10 cellular contexts compared by ENCODE assay signal in the genomic region with DNA sequence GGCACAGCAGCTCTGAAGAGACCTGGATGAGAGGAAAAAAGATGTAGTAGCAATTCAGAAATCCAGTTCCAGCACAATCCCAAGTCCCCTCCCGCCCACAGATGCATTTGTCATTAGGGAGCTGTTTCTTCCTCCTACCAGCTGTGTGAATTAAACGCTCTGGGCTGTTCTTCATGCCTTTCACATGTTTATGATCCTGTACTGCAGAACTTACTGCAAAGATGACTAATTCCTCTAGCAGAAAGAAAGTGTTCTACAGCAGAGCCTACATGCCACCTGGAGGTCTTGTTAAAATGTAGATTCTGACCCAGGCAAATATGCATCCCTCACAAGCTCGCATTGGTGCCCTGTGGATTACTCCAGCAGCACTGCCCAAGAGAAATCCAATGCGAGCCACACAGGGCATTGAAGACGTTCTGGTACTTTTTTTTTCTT. TPM values are rescaled to one million over a fixed set of nuclear protein-coding genes. Genes with fewer than 3 reads are reported as not detected.
DNase-seq lines count a peak whose midpoint lies in the region; ATAC-seq lines count a peak whose summit lies in the region.
"Had no signal": no experiment of that assay in that cellular context is flagged by ENCODE, and none has a peak within 500 bp of the region (broad histone marks: within the 10 kb centered on the region; RNA-seq: fewer than 3 reads in every experiment).

No MANE protein-coding gene starts in this region.

- peak overlapping the region; percentile 90 for H3K27ac Mint-ChIP-seq in activated naive CD4-positive, alpha-beta T cell treated with anti-CD3 and anti-CD28 coated beads for 36 hours
- peak overlapping the region; percentile 90 to 99 for H3K27ac Mint-ChIP-seq in activated naive CD4-positive, alpha-beta T cell treated with anti-CD3 and anti-CD28 coated beads, Interleukin-2, amount 50 U/mL, for 72 hours

- H3K36me3 Mint-ChIP-seq in activated naive CD4-positive, alpha-beta T cell treated with anti-CD3 and anti-CD28 coated beads for 36 hours (ENCODE audit: low read depth), result peaks cover 94% of the 10 kb centered on the region
- peaks cover 80 to 95% of the 10 kb centered on the region in 2 donors for H3K36me3 Mint-ChIP-seq in activated naive CD4-positive, alpha-beta T cell treated with anti-CD3 and anti-CD28 coated beads, Interleukin-2, amount 50 U/mL, for 72 hours

- H3K4me1 Mint-ChIP-seq in activated naive CD4-positive, alpha-beta T cell treated with anti-CD3 and anti-CD28 coated beads for 36 hours (ENCODE audit: low read depth), result peaks cover 79% of the 10 kb centered on the region

- no peaks in the 10 kb centered on the region for H3K9me3 Mint-ChIP-seq in activated naive CD4-positive, alpha-beta T cell treated with anti-CD3 and anti-CD28 coated beads for 36 hours
- no peaks in the 10 kb centered on the region for H3K9me3 Mint-ChIP-seq in activated naive CD4-positive, alpha-beta T cell treated with anti-CD3 and anti-CD28 coated beads, Interleukin-2, amount 50 U/mL, for 72 hours

- H3K4me3 Mint-ChIP-seq in activated naive CD4-positive, alpha-beta T cell treated with anti-CD3 and anti-CD28 coated beads for 36 hours, result peak overlapping the region; percentile 97

- no peak for DNase-seq in activated naive CD4-positive, alpha-beta T cell treated with anti-CD3 and anti-CD28 coated beads for 36 hours
- DNase-seq in activated naive CD4-positive, alpha-beta T cell treated with Interleukin-2 at 50 U/mL for 16 hours, result no peak
- DNase-seq in activated naive CD4-positive, alpha-beta T cell treated with anti-CD3 and anti-CD28 coated beads, Interleukin-2, amount 50 U/mL, for 72 hours (ENCODE audit: low spot score in 2 of 2), result no peak
- DNase-seq in iris pigment epithelial cell (ENCODE audit: low read depth), result peak; percentile 50
- DNase-seq in superior temporal gyrus (ENCODE audit: extremely low spot score), result peak; percentile 62
- DNase-seq in AML-193 (lab: John Stamatoyannopoulos, UW), result no peak
- no peak for DNase-seq in GM03348 (ENCODE audit: low spot score)
- no peak for DNase-seq in GM19238 (ENCODE audit: insufficient read length, low spot score)
- DNase-seq: activated gamma-delta T cell, HCEC 1CT had no signal

- intact Hi-C loops in activated naive CD4-positive, alpha-beta T cell treated with anti-CD3 and anti-CD28 coated beads for 36 hours (cut with micrococcal nuclease), result loop anchor here (10.0 kb wide), 2 partner anchors 477 to 783 kb away; partner anchors contain the start of gene PIK3CD

- H3K27me3 Mint-ChIP-seq in activated naive CD4-positive, alpha-beta T cell treated with anti-CD3 and anti-CD28 coated beads for 36 hours (ENCODE audit: low read depth), result no peaks in the 10 kb centered on the region

- CTCF ChIA-PET in activated naive CD4-positive, alpha-beta T cell treated with anti-CD3 and anti-CD28 coated beads for 36 hours (lab: Charles Lee), result interaction anchor here (0.6 to 2.1 kb wide), 4 partner anchors 11 to 745 kb away, joined by 3 to 7 read pairs (median 4); no protein-coding TSS in a partner anchor

- no peak for ATAC-seq in activated naive CD4-positive, alpha-beta T cell treated with anti-CD3 and anti-CD28 coated beads, Interleukin-2, amount 50 U/mL, for 72 hours

RNA-seq across cellular contexts. Expression of gene ENO1, which starts 6.5 kb away (rescaled TPM):
- total RNA-seq in activated naive CD4-positive, alpha-beta T cell treated with anti-CD3 and anti-CD28 coated beads for 36 hours, result 1,000 to 10,000 TPM; 2,952 to 3,004 TPM
- total RNA-seq in activated naive CD4-positive, alpha-beta T cell treated with anti-CD3 and anti-CD28 coated beads, Interleukin-2, amount 50 U/mL, for 72 hours, result 1,000 to 10,000 TPM; 1,473 to 3,739 TPM

RNA-seq across cellular contexts. Expression of gene RERE, which starts 54.5 kb away (rescaled TPM):
- total RNA-seq in activated naive CD4-positive, alpha-beta T cell treated with anti-CD3 and anti-CD28 coated beads for 36 hours, result 10 to 100 TPM; 46.4 to 47.6 TPM
- total RNA-seq in activated naive CD4-positive, alpha-beta T cell treated with anti-CD3 and anti-CD28 coated beads, Interleukin-2, amount 50 U/mL, for 72 hours, result 10 to 100 TPM; 51.8 to 72.1 TPM

Comparison
In these comparisons a context has a peak if more than half of its experiments do, and no peak if none do; other contexts are left out.
1. DNase-seq: peak in iris pigment epithelial cell (single experiment) and superior temporal gyrus (single experiment); none in activated naive CD4-positive, alpha-beta T cell treated with anti-CD3 and anti-CD28 coated beads for 36 hours (single experiment), activated naive CD4-positive, alpha-beta T cell treated with Interleukin-2 at 50 U/mL for 16 hours (single experiment), activated naive CD4-positive, alpha-beta T cell treated with anti-CD3 and anti-CD28 coated beads, Interleukin-2, amount 50 U/mL, for 72 hours (0 of 2), AML-193 (0 of 2), GM03348 (single experiment) and GM19238 (single experiment).